ENCODE assay signal across 1 cellular context in the genomic region with DNA sequence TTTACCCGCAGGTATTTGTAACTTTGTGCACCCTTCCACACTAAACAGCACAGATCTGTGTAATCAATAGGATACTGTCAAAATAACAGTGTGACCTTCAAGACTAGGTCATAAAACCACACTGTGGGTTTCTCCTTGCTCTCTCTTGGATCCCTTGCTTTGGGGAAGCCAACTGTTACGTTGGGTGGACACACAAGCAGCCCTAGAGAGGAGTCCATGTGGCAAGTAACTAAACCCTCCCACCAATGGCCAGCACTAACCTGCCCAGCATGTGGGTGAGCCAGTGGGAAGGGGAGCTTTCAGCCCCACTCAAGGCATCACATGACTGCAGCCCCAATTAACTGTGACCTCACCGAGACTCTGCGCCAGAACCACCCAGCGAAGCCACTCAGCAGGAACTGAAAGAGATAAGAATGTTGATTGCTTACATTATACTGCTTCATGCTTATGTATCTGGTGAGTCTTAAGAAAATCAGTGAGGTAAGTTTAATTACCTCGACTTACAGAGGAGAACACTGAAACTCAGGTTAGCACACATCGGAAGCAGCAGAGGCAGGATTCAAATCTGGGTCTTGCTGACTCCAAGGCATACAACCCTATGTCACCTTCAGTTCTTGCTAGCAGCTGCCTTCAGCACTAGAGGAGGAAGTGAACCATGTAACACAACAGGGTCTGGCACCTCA.
TF ChIP-seq lines count a peak whose summit lies in the region.

No MANE protein-coding gene starts in this region.

TF ChIP-seq in HCT116, 20 proteins besides CTCF, POLR2A, EP300 and RAD21 (continued from another document):
- TF ChIP-seq TCF7L2 (IDR thresholded peaks at IDR 0.05; ENCODE audit: borderline replicate concordance, extremely low read depth, insufficient read depth, insufficient read length): no peak
- TF ChIP-seq, protein P1, sequence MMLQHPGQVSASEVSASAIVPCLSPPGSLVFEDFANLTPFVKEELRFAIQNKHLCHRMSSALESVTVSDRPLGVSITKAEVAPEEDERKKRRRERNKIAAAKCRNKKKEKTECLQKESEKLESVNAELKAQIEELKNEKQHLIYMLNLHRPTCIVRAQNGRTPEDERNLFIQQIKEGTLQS (IDR thresholded peaks at IDR 0.05): no peak
- TF ChIP-seq YY1 (IDR thresholded peaks at IDR 0.05; ENCODE audit: extremely low read depth, insufficient replicate concordance, low read depth, low read length): no peak
- TF ChIP-seq ZNF274 (IDR thresholded peaks at IDR 0.05; ENCODE audit: low read depth, low read length): no peak
- TF ChIP-seq SRF (IDR thresholded peaks at IDR 0.05; ENCODE audit: low read depth): no peak
- TF ChIP-seq POLR2AphosphoS5 (IDR thresholded peaks at IDR 0.05; ENCODE audit: low read depth, low read length): no peak
- TF ChIP-seq CEBPB (IDR thresholded peaks at IDR 0.05; ENCODE audit: low read depth): no peak
- TF ChIP-seq SP1 (IDR thresholded peaks at IDR 0.05; ENCODE audit: low read depth): no peak
- no peak for TF ChIP-seq EGR1 (IDR thresholded peaks at IDR 0.05; ENCODE audit: low read depth)
- TF ChIP-seq, protein P2, sequence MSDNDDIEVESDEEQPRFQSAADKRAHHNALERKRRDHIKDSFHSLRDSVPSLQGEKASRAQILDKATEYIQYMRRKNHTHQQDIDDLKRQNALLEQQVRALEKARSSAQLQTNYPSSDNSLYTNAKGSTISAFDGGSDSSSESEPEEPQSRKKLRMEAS (IDR thresholded peaks at IDR 0.05): no peak
- TF ChIP-seq ELF1 (IDR thresholded peaks at IDR 0.05; ENCODE audit: borderline replicate concordance, low read depth): no peak
- no peak for TF ChIP-seq SIN3A (IDR thresholded peaks at IDR 0.05; ENCODE audit: low read depth)
